Comparison of ENCODE assay signal across 27 cellular contexts in genomic region chr2:74014813-74015212, GRCh38.
"Had no signal": no experiment of that assay in that cellular context is flagged by ENCODE, and none has a peak within 500 bp of the region (broad histone marks: within the 10 kb centered on the region; RNA-seq: fewer than 3 reads in every experiment).

No MANE protein-coding gene starts in this region.

- H3K27ac Mint-ChIP-seq: activated CD4-positive, alpha-beta T cell treated with anti-CD3 and anti-CD28 coated beads, Interleukin-2, amount 10 ng/mL, durations not matched to agents 24 days and 14 days; activated CD8-positive, alpha-beta T cell treated with anti-CD3 and anti-CD28 coated beads for 36 hours; activated naive CD4-positive, alpha-beta T cell treated with anti-CD3 and anti-CD28 coated beads, Interleukin-2, amount 50 U/mL, for 72 hours; activated T-helper 2 cell treated with anti-CD3 and anti-CD28 coated beads, Interferon-gamma antibody, Interleukin-2, Interleukin-4, amounts not matched to agents 10 μg/mL and 5 μg/mL and 100 μg/mL, durations not matched to agents 14 hours and 24 hours and 36 hours had no signal

- ATAC-seq: activated CD8-positive, alpha-beta T cell treated with anti-CD3 and anti-CD28 coated beads for 36 hours; activated naive CD4-positive, alpha-beta T cell treated with anti-CD3 and anti-CD28 coated beads, Interleukin-2, amount 50 U/mL, for 72 hours; Panc1 had no signal

- H3K27me3 ChIP-seq: brain microvascular endothelial cell, SJCRH30 had no signal

- H3K36me3 Mint-ChIP-seq: activated naive CD4-positive, alpha-beta T cell treated with anti-CD3 and anti-CD28 coated beads, Interleukin-2, amount 50 U/mL, for 72 hours had no signal

- H3K27ac ChIP-seq: brain microvascular endothelial cell, SJCRH30, SK-N-MC had no signal

- H3K9me3 Mint-ChIP-seq: activated CD4-positive, alpha-beta T cell treated with anti-CD3 and anti-CD28 coated beads, Interleukin-2, amount 10 ng/mL, durations not matched to agents 24 days and 14 days; activated CD8-positive, alpha-beta T cell treated with anti-CD3 and anti-CD28 coated beads for 36 hours; activated naive CD4-positive, alpha-beta T cell treated with anti-CD3 and anti-CD28 coated beads, Interleukin-2, amount 50 U/mL, for 72 hours; activated T-helper 2 cell treated with anti-CD3 and anti-CD28 coated beads, Interferon-gamma antibody, Interleukin-2, Interleukin-4, amounts not matched to agents 10 μg/mL and 5 μg/mL and 100 μg/mL, durations not matched to agents 14 hours and 24 hours and 36 hours had no signal

- H3K27me3 Mint-ChIP-seq: activated CD4-positive, alpha-beta T cell treated with anti-CD3 and anti-CD28 coated beads, Interleukin-2, amount 10 ng/mL, durations not matched to agents 24 days and 14 days; activated CD8-positive, alpha-beta T cell treated with anti-CD3 and anti-CD28 coated beads for 36 hours had no signal

- H3K4me3 ChIP-seq: SJCRH30, SK-N-MC had no signal

- H3K4me3 Mint-ChIP-seq: activated CD4-positive, alpha-beta T cell treated with anti-CD3 and anti-CD28 coated beads, Interleukin-2, amount 10 ng/mL, durations not matched to agents 24 days and 14 days; activated CD8-positive, alpha-beta T cell treated with anti-CD3 and anti-CD28 coated beads for 36 hours had no signal

- DNase-seq: activated CD4-positive, alpha-beta T cell treated with anti-CD3 and anti-CD28 coated beads, Interleukin-2, amount 10 ng/mL, durations not matched to agents 24 days and 14 days; activated CD4-positive, alpha-beta T cell treated with anti-CD3 and anti-CD28 coated beads, Interleukin-2, amount 50 U/mL, for 4 hours; activated CD8-positive, alpha-beta T cell treated with anti-CD3 and anti-CD28 coated beads for 36 hours; activated gamma-delta T cell; activated naive CD4-positive, alpha-beta T cell treated with Interleukin-2 at 50 U/mL for 16 hours; amniotic stem cell; aorta; brain microvascular endothelial cell; central memory CD4-positive, alpha-beta T cell; IMR-90; Karpas-422; KBM-7; NCI-H1105; NCI-H1417 treated with DMSO at 0.1 percent for 48 hours; NCI-H1930; NCI-H2081 treated with DMSO at 0.1 percent for 48 hours; NCI-H226; NCI-H446 treated with DMSO at 0.1 percent for 48 hours; NCI-H524; NCI-H69; SHP77; SJCRH30; T1000 had no signal

- H3K9me3 ChIP-seq: SJCRH30 had no signal

- H3K36me3 ChIP-seq: brain microvascular endothelial cell had no signal
